Comparison of ENCODE assay signal across 33 cellular contexts in genomic region chrX:104523858-104524257, GRCh38. TPM values are rescaled to one million over a fixed set of nuclear protein-coding genes. Genes with fewer than 3 reads are reported as not detected.
"Had no signal": no experiment of that assay in that cellular context is flagged by ENCODE, and none has a peak within 500 bp of the region (broad histone marks: within the 10 kb centered on the region; RNA-seq: fewer than 3 reads in every experiment).

No MANE protein-coding gene starts in this region.

- H3K9me3 ChIP-seq: adrenal gland, body of pancreas had no signal

- H3K4me1 ChIP-seq: adrenal gland, ascending aorta, body of pancreas, breast epithelium had no signal

- DNase-seq: activated effector memory CD4-positive, alpha-beta T cell treated with anti-CD3 and anti-CD28 coated beads, Interleukin-2, amount 50 U/mL, for 16 hours; activated effector memory CD4-positive, alpha-beta T cell treated with Interleukin-2 at 50 U/mL for 16 hours; activated gamma-delta T cell; activated gamma-delta T cell treated with Interleukin-2 at 50 U/mL for 16 hours; activated naive CD4-positive, alpha-beta T cell; activated naive CD4-positive, alpha-beta T cell treated with anti-CD3 and anti-CD28 coated beads for 36 hours; activated naive CD4-positive, alpha-beta T cell treated with anti-CD3 and anti-CD28 coated beads, Interleukin-2, amount 10 ng/mL, durations not matched to agents 7 days and 5 days; activated naive CD4-positive, alpha-beta T cell treated with anti-CD3 and anti-CD28 coated beads, Interleukin-2, amount 50 U/mL, for 16 hours; activated naive CD4-positive, alpha-beta T cell treated with Interleukin-2 at 50 U/mL for 16 hours; activated naive CD8-positive, alpha-beta T cell treated with anti-CD3 and anti-CD28 coated beads for 36 hours; activated naive CD8-positive, alpha-beta T cell treated with anti-CD3 and anti-CD28 coated beads, Interleukin-2, amount 10 ng/mL, durations not matched to agents 7 days and 5 days; activated naive CD8-positive, alpha-beta T cell treated with anti-CD3 and anti-CD28 coated beads, Interleukin-2, amount 50 U/mL, for 24 hours; activated T-cell treated with anti-CD3 and anti-CD28 coated beads, Interleukin-2, amount 50 U/mL, for 24 hours; activated T-cell treated with anti-CD3 and anti-CD28 coated beads, Interleukin-2, amount 50 U/mL, for 4 hours; activated T-cell treated with anti-CD3 and anti-CD28 coated beads, Interleukin-2, amount 50 U/mL, for 48 hours; activated T-cell treated with anti-CD3 and anti-CD28 coated beads, Interleukin-2, amount 50 U/mL, for 72 hours; adrenal gland; amniotic stem cell; amygdala; anterior cingulate cortex; aorta; body of pancreas; brain microvascular endothelial cell; caudate nucleus; central memory CD4-positive, alpha-beta T cell; cerebellar nuclear complex had no signal

- ATAC-seq: activated naive CD4-positive, alpha-beta T cell treated with anti-CD3 and anti-CD28 coated beads, Interleukin-2, amount 50 U/mL, for 72 hours; activated naive CD8-positive, alpha-beta T cell treated with anti-CD3 and anti-CD28 coated beads, Interleukin-2, amount 50 U/mL, for 24 hours; activated T-cell treated with anti-CD3 and anti-CD28 coated beads, Interleukin-2, amount 50 U/mL, for 4 hours; activated T-cell treated with anti-CD3 and anti-CD28 coated beads, Interleukin-2, amount 50 U/mL, for 72 hours; activated T-helper 17 cell treated with anti-CD3 and anti-CD28 coated beads, Interleukin-2, amount 50 U/mL, for 72 hours; body of pancreas had no signal

- H3K4me3 ChIP-seq: adrenal gland, ascending aorta, body of pancreas, breast epithelium, cardiac muscle cell had no signal

- H3K27ac ChIP-seq: adrenal gland, ascending aorta, body of pancreas, brain microvascular endothelial cell, breast epithelium, cardiac muscle cell had no signal

- FAIRE-seq: bronchial epithelial cell had no signal

RNA-seq across cellular contexts. Expression of gene IL1RAPL2, which starts 42.1 kb away (rescaled TPM):
- polyA plus RNA-seq: adipose tissue, aorta, cardiac muscle cell had no signal
